17 cellular contexts compared by ENCODE assay signal in genomic region chr9:20309209-20309608, GRCh38.
"Had no signal": no experiment of that assay in that cellular context is flagged by ENCODE, and none has a peak within 500 bp of the region (broad histone marks: within the 10 kb centered on the region; RNA-seq: fewer than 3 reads in every experiment).

No MANE protein-coding gene starts in this region.

- H3K27ac ChIP-seq: brain microvascular endothelial cell had no signal

- H3K36me3 ChIP-seq: brain microvascular endothelial cell had no signal

- H3K27me3 ChIP-seq: brain microvascular endothelial cell had no signal

- DNase-seq: activated CD4-positive, alpha-beta T cell treated with anti-CD3 and anti-CD28 coated beads for 4 hours; activated CD8-positive, alpha-beta memory T cell treated with anti-CD3 and anti-CD28 coated beads, Interleukin-2, amount 50 U/mL, for 4 hours; activated CD8-positive, alpha-beta T cell treated with anti-CD3 and anti-CD28 coated beads for 36 hours; activated gamma-delta T cell treated with Interleukin-2 at 50 U/mL for 16 hours; activated naive CD4-positive, alpha-beta T cell treated with anti-CD3 and anti-CD28 coated beads, Interleukin-2, amount 10 ng/mL, durations not matched to agents 7 days and 5 days; activated naive CD8-positive, alpha-beta T cell treated with anti-CD3 and anti-CD28 coated beads for 36 hours; activated T-cell treated with anti-CD3 and anti-CD28 coated beads, Interleukin-2, amount 50 U/mL, for 72 hours; brain microvascular endothelial cell; caudate nucleus; MM.1S; NCI-H1105; NCI-H1436; NCI-H187; NCI-H2081; NCI-H524; PC-3; SHP77 treated with DMSO at 0.1 percent for 48 hours had no signal
